Comparison of ENCODE assay signal across 21 cellular contexts in genomic region chr2:3005859-3006258, GRCh38.
"Had no signal": no experiment of that assay in that cellular context is flagged by ENCODE, and none has a peak within 500 bp of the region (broad histone marks: within the 10 kb centered on the region; RNA-seq: fewer than 3 reads in every experiment).

No MANE protein-coding gene starts in this region.

- H3K9me3 ChIP-seq: MG63 had no signal

- H3K36me3 ChIP-seq: MG63, SJSA1 had no signal

- H3K27me3 ChIP-seq: SJSA1 had no signal

- H3K4me3 ChIP-seq: MG63, SJSA1, SK-N-MC had no signal

- H3K4me1 ChIP-seq: SJSA1 had no signal

- DNase-seq: Karpas-422, KG1, MG63, NCI-H1092, NCI-H1105 treated with DMSO at 0.1 percent for 48 hours, NCI-H1436, NCI-H187, NCI-H2029, NCI-H2081 treated with DMSO at 0.1 percent for 48 hours, NCI-H2171, NCI-H226, NCI-H446, NCI-H510A, NCI-H524 treated with DMSO at 0.1 percent for 48 hours, NCI-H69, NCI-H774, Right ventricle myocardium superior, RPMI8226, SIG-M5 had no signal
